ENCODE assay signal across 8 cellular contexts in the genomic region with DNA sequence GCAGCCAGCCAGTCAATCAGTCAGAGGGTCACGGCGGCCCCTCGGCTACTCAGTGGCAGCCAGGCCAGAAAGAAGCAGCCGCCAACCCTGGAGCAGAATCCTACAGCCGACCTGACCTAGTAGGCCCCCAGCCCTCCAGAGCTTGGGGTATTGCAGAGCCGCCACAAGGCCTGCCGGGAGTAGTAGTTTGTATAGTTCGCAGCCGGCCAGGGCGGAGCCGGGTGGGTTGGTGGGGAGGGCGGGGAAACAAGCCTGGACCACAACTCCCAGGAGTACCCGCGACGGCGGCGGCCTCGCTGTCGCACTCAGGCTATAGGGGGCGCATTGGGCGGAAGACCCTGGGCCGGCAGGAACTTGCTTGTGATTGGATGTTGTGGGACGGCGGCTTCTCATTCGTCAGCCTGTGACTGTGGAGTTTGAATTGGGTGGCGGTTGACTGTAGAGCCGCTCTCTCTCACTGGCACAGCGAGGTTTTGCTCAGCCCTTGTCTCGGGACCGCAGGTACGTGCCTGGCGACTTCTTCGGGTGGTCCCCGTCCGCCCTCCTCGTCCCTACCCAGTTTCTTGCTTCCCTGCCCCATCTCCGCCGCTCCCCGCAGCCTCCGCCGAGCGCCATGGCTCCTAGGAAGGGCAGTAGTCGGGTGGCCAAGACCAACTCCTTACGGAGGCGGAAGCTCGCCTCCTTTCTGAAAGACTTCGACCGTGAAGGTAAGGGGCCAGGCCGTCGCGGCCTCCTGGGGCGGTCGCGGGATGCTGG. TPM values are rescaled to one million over a fixed set of nuclear protein-coding genes. Genes with fewer than 3 reads are reported as not detected.
DNase-seq lines count a peak whose midpoint lies in the region; ATAC-seq and TF ChIP-seq lines count a peak whose summit lies in the region.

A gene (plus strand): TSS at position 439 of the 756 bp plus-strand sequence. CDS start 175 bp downstream, at position 614.

- peak within 1 kb of the TSS; percentile 99 for H3K4me3 Mint-ChIP-seq in activated CD4-positive, alpha-beta T cell treated with anti-CD3 and anti-CD28 coated beads, Interleukin-2, amount 10 ng/mL, durations not matched to agents 24 days and 14 days

- H3K27ac ChIP-seq in C4-2B (peak within 1 kb of the TSS; percentile 93), coronary artery (peak within 1 kb of the TSS; percentile 80 to 93)

- TF ChIP-seq CTCF in C4-2B (conservative IDR thresholded peaks at IDR 0.05) (peak; percentile 84), coronary artery (IDR thresholded peaks at IDR 0.05) (peak; percentile 28)

- peaks cover 2% of the 10 kb centered on the region for H3K27me3 Mint-ChIP-seq in activated CD4-positive, alpha-beta T cell treated with anti-CD3 and anti-CD28 coated beads, Interleukin-2, amount 10 ng/mL, durations not matched to agents 24 days and 14 days

- intact Hi-C loops in activated CD4-positive, alpha-beta T cell treated with anti-CD3 and anti-CD28 coated beads, Interleukin-2, amount 10 ng/mL, durations not matched to agents 24 days and 14 days (cut with micrococcal nuclease): loop anchor here (1.0 to 10.0 kb wide), 6 partner anchors 116 to 1163 kb away; a partner anchor contains a TSS
- intact Hi-C loops in left colon (cut with DNase I, micrococcal nuclease): no loop called here

- H3K4me1 Mint-ChIP-seq in activated CD4-positive, alpha-beta T cell treated with anti-CD3 and anti-CD28 coated beads, Interleukin-2, amount 10 ng/mL, durations not matched to agents 24 days and 14 days: peaks cover 43% of the 10 kb centered on the region

- peak; percentile 75 for ATAC-seq in GM19328 (IDR thresholded peaks at IDR 0.05; ENCODE audit: unreplicated experiment)
- ATAC-seq in HG03520 (IDR thresholded peaks at IDR 0.05; ENCODE audit: unreplicated experiment): peak; percentile 76
- peak; percentile 82 for ATAC-seq in left colon

- no peaks in the 10 kb centered on the region for H3K9me3 Mint-ChIP-seq in activated CD4-positive, alpha-beta T cell treated with anti-CD3 and anti-CD28 coated beads, Interleukin-2, amount 10 ng/mL, durations not matched to agents 24 days and 14 days

- H3K36me3 Mint-ChIP-seq in activated CD4-positive, alpha-beta T cell treated with anti-CD3 and anti-CD28 coated beads, Interleukin-2, amount 10 ng/mL, durations not matched to agents 24 days and 14 days (ENCODE audit: low read depth): peaks cover 37% of the 10 kb centered on the region

- peak within 1 kb of the TSS; percentile 96 for H3K27ac Mint-ChIP-seq in activated CD4-positive, alpha-beta T cell treated with anti-CD3 and anti-CD28 coated beads, Interleukin-2, amount 10 ng/mL, durations not matched to agents 24 days and 14 days

- H3K4me3 ChIP-seq in coronary artery: peak within 1 kb of the TSS; percentile 97

- peak; percentile 100 for DNase-seq in NCI-H526 treated with DMSO at 0.1 percent for 48 hours (lab: John Stamatoyannopoulos, UW)
- DNase-seq in activated CD4-positive, alpha-beta T cell treated with anti-CD3 and anti-CD28 coated beads, Interleukin-2, amount 10 ng/mL, durations not matched to agents 24 days and 14 days: peak; percentile 99
- peak; percentile 98 for DNase-seq in coronary artery (ENCODE audit: low spot score)
- DNase-seq in left colon: peak; percentile 98
- peak; percentile 99 for DNase-seq in stimulated activated CD4-positive, alpha-beta T cell treated with anti-CD3 and anti-CD28 coated beads, Interleukin-1b, Interleukin-23, amount 100 ng/mL, for 48 hours

RNA-seq across cellular contexts. Expression of the gene that starts here (rescaled TPM):
- total RNA-seq in activated CD4-positive, alpha-beta T cell treated with anti-CD3 and anti-CD28 coated beads, Interleukin-2, amount 10 ng/mL, durations not matched to agents 24 days and 14 days: 35.6 and 35.9 TPM in 2 replicates
- total RNA-seq in left colon: 10 to 100 TPM in 1 of 2 donors, 1 to 10 TPM in 1; 7.9 to 10.2 TPM

Comparison
In these comparisons a context has a peak if more than half of its experiments do, and no peak if none do; other contexts are left out.
1. Peak in every context shown above with its lines: DNase-seq, ATAC-seq, H3K4me3 ChIP-seq and H3K27ac ChIP-seq.